In genomic region chr20:23915844-23916243, GRCh38 we compare ENCODE assay signal across 15 cellular contexts. TPM values are rescaled to one million over a fixed set of nuclear protein-coding genes. Genes with fewer than 3 reads are reported as not detected.
A peak's percentile ranks its signal among the peaks of the same experiment; 100 is the strongest.
DNase-seq lines count a peak whose midpoint lies in the region; ATAC-seq and TF ChIP-seq lines count a peak whose summit lies in the region.
"Had no signal": no experiment of that assay in that cellular context is flagged by ENCODE, and none has a peak within 500 bp of the region (broad histone marks: within the 10 kb centered on the region; RNA-seq: fewer than 3 reads in every experiment).

No MANE protein-coding gene starts in this region.

- H3K27me3 Mint-ChIP-seq in activated T-cell treated with anti-CD3 and anti-CD28 coated beads, Interleukin-2, amount 50 U/mL, for 72 hours (ENCODE audit: low read depth): no peaks in the 10 kb centered on the region
- peaks cover 18% of the 10 kb centered on the region for H3K27me3 Mint-ChIP-seq in activated T-cell treated with anti-CD3 and anti-CD28 coated beads, Interleukin-2, amount 50 U/mL, for 24 hours
- no peaks in the 10 kb centered on the region for H3K27me3 Mint-ChIP-seq in activated T-helper 17 cell treated with anti-CD3 and anti-CD28 coated beads, Interleukin-2, amount 50 U/mL, for 72 hours
- peaks cover 11% of the 10 kb centered on the region for H3K27me3 Mint-ChIP-seq in HFFc6 (ENCODE audit: insufficient read depth)

- H3K27ac Mint-ChIP-seq in activated T-cell treated with anti-CD3 and anti-CD28 coated beads, Interleukin-2, amount 50 U/mL, for 72 hours: no peak overlapping the region
- H3K27ac Mint-ChIP-seq in activated T-cell treated with anti-CD3 and anti-CD28 coated beads, Interleukin-2, amount 50 U/mL, for 24 hours: no peak overlapping the region
- H3K27ac Mint-ChIP-seq in activated T-helper 17 cell treated with anti-CD3 and anti-CD28 coated beads, Interleukin-2, amount 50 U/mL, for 72 hours: no peak overlapping the region
- H3K27ac Mint-ChIP-seq in HFFc6: no peak overlapping the region
- H3K27ac Mint-ChIP-seq: GM23338 had no signal

- DNase-seq in activated T-cell treated with anti-CD3 and anti-CD28 coated beads, Interleukin-2, amount 50 U/mL, for 72 hours: peak in 1 of 2 donors; percentile 14
- DNase-seq in activated T-cell treated with anti-CD3 and anti-CD28 coated beads, Interleukin-2, amount 50 U/mL, for 24 hours: no peak
- DNase-seq in ELR (ENCODE audit: low read depth): peak; percentile 2
- DNase-seq in stimulated activated naive CD8-positive, alpha-beta T cell treated with anti-CD3 and anti-CD28 coated beads, Interleukin-15, Interleukin-2, amounts not matched to agents 100 U/mL and 50 U/mL, for 24 hours: no peak
- DNase-seq in UCSD-AML1 (lab: John Stamatoyannopoulos, UW; ENCODE audit: unreplicated experiment): no peak
- no peak for DNase-seq in HFFc6
- DNase-seq: ACHN; C1 segment of cervical spinal cord; CD4-positive, alpha-beta memory T cell; DMS79; H7 had no signal

- no peaks in the 10 kb centered on the region for H3K36me3 Mint-ChIP-seq in activated T-cell treated with anti-CD3 and anti-CD28 coated beads, Interleukin-2, amount 50 U/mL, for 72 hours (ENCODE audit: insufficient read depth in 2 of 2)
- no peaks in the 10 kb centered on the region for H3K36me3 Mint-ChIP-seq in activated T-cell treated with anti-CD3 and anti-CD28 coated beads, Interleukin-2, amount 50 U/mL, for 24 hours (ENCODE audit: low read depth)
- no peaks in the 10 kb centered on the region for H3K36me3 Mint-ChIP-seq in activated T-helper 17 cell treated with anti-CD3 and anti-CD28 coated beads, Interleukin-2, amount 50 U/mL, for 72 hours (ENCODE audit: low read depth)
- H3K36me3 Mint-ChIP-seq in HFFc6 (ENCODE audit: low read depth): no peaks in the 10 kb centered on the region
- H3K36me3 Mint-ChIP-seq: CD4-positive, alpha-beta memory T cell had no signal

- H3K9me3 Mint-ChIP-seq in activated T-cell treated with anti-CD3 and anti-CD28 coated beads, Interleukin-2, amount 50 U/mL, for 72 hours: no peaks in the 10 kb centered on the region
- no peaks in the 10 kb centered on the region for H3K9me3 Mint-ChIP-seq in activated T-cell treated with anti-CD3 and anti-CD28 coated beads, Interleukin-2, amount 50 U/mL, for 24 hours
- H3K9me3 Mint-ChIP-seq in activated T-helper 17 cell treated with anti-CD3 and anti-CD28 coated beads, Interleukin-2, amount 50 U/mL, for 72 hours: no peaks in the 10 kb centered on the region
- H3K9me3 Mint-ChIP-seq in HFFc6: no peaks in the 10 kb centered on the region
- H3K9me3 Mint-ChIP-seq: CD4-positive, alpha-beta memory T cell; GM23338 had no signal

- no peak for TF ChIP-seq CTCF in HFFc6 (IDR thresholded peaks at IDR 0.05)

- ATAC-seq in activated T-cell treated with anti-CD3 and anti-CD28 coated beads, Interleukin-2, amount 50 U/mL, for 72 hours (replicated peaks in 1 of 2): peak; percentile 69 to 72
- ATAC-seq in activated T-helper 17 cell treated with anti-CD3 and anti-CD28 coated beads, Interleukin-2, amount 50 U/mL, for 72 hours (replicated peaks): peak; percentile 46
- peak; percentile 39 for ATAC-seq in stimulated activated naive CD8-positive, alpha-beta T cell treated with anti-CD3 and anti-CD28 coated beads, Interleukin-15, Interleukin-2, amounts not matched to agents 100 U/mL and 50 U/mL, for 24 hours
- ATAC-seq: GM23338 had no signal

- no peak overlapping the region for H3K4me3 Mint-ChIP-seq in activated T-cell treated with anti-CD3 and anti-CD28 coated beads, Interleukin-2, amount 50 U/mL, for 72 hours
- H3K4me3 Mint-ChIP-seq in activated T-cell treated with anti-CD3 and anti-CD28 coated beads, Interleukin-2, amount 50 U/mL, for 24 hours: no peak overlapping the region
- H3K4me3 Mint-ChIP-seq in activated T-helper 17 cell treated with anti-CD3 and anti-CD28 coated beads, Interleukin-2, amount 50 U/mL, for 72 hours: no peak overlapping the region
- H3K4me3 Mint-ChIP-seq in HFFc6: no peak overlapping the region
- H3K4me3 Mint-ChIP-seq: CD4-positive, alpha-beta memory T cell; GM23338 had no signal

- H3K4me1 Mint-ChIP-seq in activated T-cell treated with anti-CD3 and anti-CD28 coated beads, Interleukin-2, amount 50 U/mL, for 72 hours (ENCODE audit: low read depth): peaks cover 59% of the 10 kb centered on the region
- peaks cover 19% of the 10 kb centered on the region for H3K4me1 Mint-ChIP-seq in activated T-cell treated with anti-CD3 and anti-CD28 coated beads, Interleukin-2, amount 50 U/mL, for 24 hours (ENCODE audit: low read depth)
- peaks cover 9% of the 10 kb centered on the region for H3K4me1 Mint-ChIP-seq in activated T-helper 17 cell treated with anti-CD3 and anti-CD28 coated beads, Interleukin-2, amount 50 U/mL, for 72 hours
- H3K4me1 Mint-ChIP-seq in HFFc6 (ENCODE audit: low read depth): peaks cover 16% of the 10 kb centered on the region

RNA-seq across cellular contexts. Expression of gene CST5, which starts 36.3 kb away (rescaled TPM):
- total RNA-seq in activated T-cell treated with anti-CD3 and anti-CD28 coated beads, Interleukin-2, amount 50 U/mL, for 72 hours: not detected
- total RNA-seq in activated T-helper 17 cell treated with anti-CD3 and anti-CD28 coated beads, Interleukin-2, amount 50 U/mL, for 72 hours: not detected
- total RNA-seq in HFFc6 (2021; fragmentation: NEBNext Ultra II Directional; extraction: Animal tissue kit (Norgen Biotek cat#: 25700)): not detected
- total RNA-seq: A172; CD4-positive, alpha-beta memory T cell; GM23338; H7; HT-29 had no signal
